ENCODE assay signal across 30 cellular contexts in genomic region chr9:114212841-114213240, GRCh38.
"Had no signal": no experiment of that assay in that cellular context is flagged by ENCODE, and none has a peak within 500 bp of the region (broad histone marks: within the 10 kb centered on the region; RNA-seq: fewer than 3 reads in every experiment).

No MANE protein-coding gene starts in this region.

- H3K4me3 ChIP-seq: ascending aorta, body of pancreas, SK-N-MC had no signal

- H3K4me1 Mint-ChIP-seq: activated CD4-positive, alpha-beta T cell treated with anti-CD3 and anti-CD28 coated beads, Interleukin-2, amount 10 ng/mL, durations not matched to agents 7 days and 5 days; activated naive CD8-positive, alpha-beta T cell treated with anti-CD3 and anti-CD28 coated beads, Interleukin-2, amount 50 U/mL, for 24 hours; T-cell had no signal

- H3K27ac Mint-ChIP-seq: activated CD4-positive, alpha-beta memory T cell treated with anti-CD3 and anti-CD28 coated beads for 36 hours; activated CD4-positive, alpha-beta T cell treated with anti-CD3 and anti-CD28 coated beads, Interleukin-2, amount 10 ng/mL, durations not matched to agents 7 days and 5 days; activated naive CD8-positive, alpha-beta T cell treated with anti-CD3 and anti-CD28 coated beads, Interleukin-2, amount 50 U/mL, for 24 hours; T-cell had no signal

- H3K4me3 Mint-ChIP-seq: activated CD4-positive, alpha-beta memory T cell treated with anti-CD3 and anti-CD28 coated beads for 36 hours; activated CD4-positive, alpha-beta T cell treated with anti-CD3 and anti-CD28 coated beads, Interleukin-2, amount 10 ng/mL, durations not matched to agents 7 days and 5 days; activated naive CD8-positive, alpha-beta T cell treated with anti-CD3 and anti-CD28 coated beads, Interleukin-2, amount 50 U/mL, for 24 hours; activated T-cell treated with anti-CD3 and anti-CD28 coated beads, Interleukin-2, amount 50 U/mL, for 4 hours; T-cell had no signal

- DNase-seq: activated CD4-positive, alpha-beta memory T cell treated with anti-CD3 and anti-CD28 coated beads for 36 hours; activated CD4-positive, alpha-beta T cell treated with anti-CD3 and anti-CD28 coated beads, Interleukin-2, amount 10 ng/mL, durations not matched to agents 7 days and 5 days; activated CD4-positive, CD25-positive, alpha-beta regulatory T cell; activated CD8-positive, alpha-beta memory T cell treated with anti-CD3 and anti-CD28 coated beads for 24 hours; activated effector memory CD4-positive, alpha-beta T cell treated with anti-CD3 and anti-CD28 coated beads, Interleukin-2, amount 50 U/mL, for 16 hours; activated naive CD4-positive, alpha-beta T cell treated with Interleukin-2 at 50 U/mL for 16 hours; activated naive CD8-positive, alpha-beta T cell treated with anti-CD3 and anti-CD28 coated beads, Interleukin-2, amount 50 U/mL, for 24 hours; activated T-cell treated with anti-CD3 and anti-CD28 coated beads, Interleukin-2, amount 50 U/mL, for 4 hours; amniotic stem cell; body of pancreas; MM.1S; NCI-H1105; NCI-H1436; NCI-H1694 treated with DMSO at 0.1 percent for 48 hours; NCI-H2081; NCI-H510A treated with DMSO at 0.1 percent for 48 hours; NCI-H69; NK-92 treated with Interleukin-12 subunit alpha and Interleukin-12 subunit beta, amount 100 ng/mL, for 24 hours; OCI-M1; RPMI8226; T-cell; T-helper 2 cell; T1000 had no signal

- H3K9me3 ChIP-seq: ascending aorta, body of pancreas had no signal

- H3K27me3 ChIP-seq: ascending aorta, body of pancreas had no signal

- H3K36me3 Mint-ChIP-seq: activated CD4-positive, alpha-beta memory T cell treated with anti-CD3 and anti-CD28 coated beads for 36 hours; activated naive CD4-positive, alpha-beta T cell treated with anti-CD3 and anti-CD28 coated beads, Interleukin-2, amount 50 U/mL, for 72 hours; T-cell had no signal

- H3K27ac ChIP-seq: body of pancreas, KMS-11, SK-N-MC, VCaP had no signal

- H3K27me3 Mint-ChIP-seq: activated CD4-positive, alpha-beta memory T cell treated with anti-CD3 and anti-CD28 coated beads for 36 hours; activated CD4-positive, alpha-beta T cell treated with anti-CD3 and anti-CD28 coated beads, Interleukin-2, amount 10 ng/mL, durations not matched to agents 7 days and 5 days; activated naive CD8-positive, alpha-beta T cell treated with anti-CD3 and anti-CD28 coated beads, Interleukin-2, amount 50 U/mL, for 24 hours; T-cell had no signal

- ATAC-seq: activated naive CD4-positive, alpha-beta T cell treated with anti-CD3 and anti-CD28 coated beads, Interleukin-2, amount 50 U/mL, for 72 hours; activated naive CD8-positive, alpha-beta T cell treated with anti-CD3 and anti-CD28 coated beads, Interleukin-2, amount 50 U/mL, for 24 hours; activated T-cell treated with anti-CD3 and anti-CD28 coated beads, Interleukin-2, amount 50 U/mL, for 4 hours; body of pancreas; Panc1; Right ventricle myocardium inferior; T-cell had no signal

- H3K9me3 Mint-ChIP-seq: activated CD4-positive, alpha-beta memory T cell treated with anti-CD3 and anti-CD28 coated beads for 36 hours; activated CD4-positive, alpha-beta T cell treated with anti-CD3 and anti-CD28 coated beads, Interleukin-2, amount 10 ng/mL, durations not matched to agents 7 days and 5 days; activated naive CD4-positive, alpha-beta T cell treated with anti-CD3 and anti-CD28 coated beads, Interleukin-2, amount 50 U/mL, for 72 hours; activated naive CD8-positive, alpha-beta T cell treated with anti-CD3 and anti-CD28 coated beads, Interleukin-2, amount 50 U/mL, for 24 hours; activated T-cell treated with anti-CD3 and anti-CD28 coated beads, Interleukin-2, amount 50 U/mL, for 4 hours; T-cell had no signal
